Comparison of ENCODE assay signal across 18 cellular contexts in the genomic region with DNA sequence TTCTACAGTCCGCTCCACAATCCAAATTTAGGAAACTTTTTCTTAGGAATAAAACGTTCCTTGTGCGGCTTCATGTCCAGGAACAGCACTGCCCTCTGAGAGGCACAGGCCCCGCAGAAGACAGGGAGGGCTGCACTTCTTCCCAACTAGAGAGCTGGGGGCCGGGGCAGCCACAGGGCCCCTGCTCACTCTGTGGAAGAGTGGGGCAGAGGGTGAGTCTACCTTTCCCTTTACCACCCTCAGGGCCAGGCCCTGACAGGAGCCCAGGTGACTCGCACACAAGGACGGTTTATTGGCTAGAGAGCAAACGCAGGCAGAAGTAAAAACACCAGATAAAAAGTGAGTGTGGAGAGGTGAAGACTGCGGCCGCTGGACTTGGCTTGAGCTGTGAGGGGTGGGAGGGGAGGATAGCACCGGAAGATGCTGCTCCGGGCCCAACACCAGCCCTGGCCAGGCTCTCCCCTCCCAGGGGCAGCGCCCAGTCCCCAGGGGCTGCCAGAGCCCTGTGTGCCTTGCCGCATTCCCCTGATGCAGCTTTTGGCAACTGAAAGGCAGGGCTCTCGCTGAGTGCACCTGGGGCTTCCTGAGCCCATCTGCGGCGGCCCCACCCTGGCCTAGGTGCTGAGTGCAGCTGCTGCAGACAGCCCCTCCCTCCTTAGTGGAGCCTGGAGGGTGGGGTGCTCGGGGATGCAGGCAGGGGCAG. TPM values are rescaled to one million over a fixed set of nuclear protein-coding genes. Genes with fewer than 3 reads are reported as not detected.
DNase-seq lines count a peak whose midpoint lies in the region; ATAC-seq and TF ChIP-seq lines count a peak whose summit lies in the region.
"Had no signal": no experiment of that assay in that cellular context is flagged by ENCODE, and none has a peak within 500 bp of the region (broad histone marks: within the 10 kb centered on the region; RNA-seq: fewer than 3 reads in every experiment).

No MANE protein-coding gene starts in this region.

- intact Hi-C loops in dorsolateral prefrontal cortex (cut with DNase I), result no loop called here
- intact Hi-C loops in psoas muscle (cut with DNase I), result no loop called here
- intact Hi-C loops in activated CD8-positive, alpha-beta T cell treated with anti-CD3 and anti-CD28 coated beads for 36 hours (cut with micrococcal nuclease), result no loop called here

- no peak for ATAC-seq in psoas muscle
- no peak for ATAC-seq in GM18907 (IDR thresholded peaks at IDR 0.05; ENCODE audit: unreplicated experiment)
- no peak for ATAC-seq in activated CD8-positive, alpha-beta T cell treated with anti-CD3 and anti-CD28 coated beads for 36 hours
- ATAC-seq in HG02759 (IDR thresholded peaks at IDR 0.05; ENCODE audit: unreplicated experiment), result no peak

- TF ChIP-seq CTCF in GM13976 (IDR thresholded peaks at IDR 0.05; ENCODE audit: borderline replicate concordance, control extremely low read depth, extremely low read depth, insufficient read depth, missing control alignments), result no peak
- TF ChIP-seq CTCF in dorsolateral prefrontal cortex (IDR thresholded peaks at IDR 0.05 in 54 of 56, conservative IDR thresholded peaks at IDR 0.05 in 2 of 56; ENCODE audit: low read depth in 1 of 56, partially characterized antibody in 56 of 56), result no peak
- TF ChIP-seq CTCF in psoas muscle (IDR thresholded peaks at IDR 0.05), result no peak
- no peak for TF ChIP-seq CTCF in activated CD8-positive, alpha-beta T cell treated with anti-CD3 and anti-CD28 coated beads for 36 hours (IDR thresholded peaks at IDR 0.05)

- H3K4me1 ChIP-seq in psoas muscle, result peaks cover 15% of the 10 kb centered on the region
- H3K4me1 ChIP-seq: HAP-1 had no signal

- H3K4me3 ChIP-seq in dorsolateral prefrontal cortex, result no peak overlapping the region
- H3K4me3 ChIP-seq in psoas muscle, result no peak overlapping the region
- H3K4me3 ChIP-seq: HAP-1 had no signal

- H3K36me3 Mint-ChIP-seq in activated CD8-positive, alpha-beta T cell treated with anti-CD3 and anti-CD28 coated beads for 36 hours (ENCODE audit: low read depth), result peaks cover 23% of the 10 kb centered on the region

- in situ Hi-C loops in GM13976 (cut with MboI; ENCODE audit: low sequenced_read_pairs, unreplicated experiment), result no loop called here

- POLR2A ChIA-PET in activated CD8-positive, alpha-beta T cell treated with anti-CD3 and anti-CD28 coated beads for 36 hours (lab: Charles Lee), result interaction anchor here (0.6 to 1.4 kb wide), 5 partner anchors 9 to 47 kb away, joined by 3 to 4 read pairs (median 3); no protein-coding TSS in a partner anchor

- no peak overlapping the region for H3K27ac Mint-ChIP-seq in activated CD8-positive, alpha-beta T cell treated with anti-CD3 and anti-CD28 coated beads for 36 hours
- H3K27ac Mint-ChIP-seq: activated T-helper 1 cell treated with anti-CD3 and anti-CD28 coated beads, Interleukin-12 subunit alpha, Interleukin-12 subunit beta, Interleukin-2, Interleukin-4 antibody, amounts not matched to agents 30 ng/mL and 10 ng/mL and 1 ng/mL, durations not matched to agents 14 hours and 24 hours and 36 hours had no signal

- CTCF ChIA-PET in activated CD8-positive, alpha-beta T cell treated with anti-CD3 and anti-CD28 coated beads for 36 hours (lab: Charles Lee), result interaction anchor here (0.8 to 1.4 kb wide), 6 partner anchors 8 to 73 kb away, joined by 3 to 4 read pairs (median 3); a partner anchor contains a TSS

- no peaks in the 10 kb centered on the region for H3K9me3 Mint-ChIP-seq in activated CD8-positive, alpha-beta T cell treated with anti-CD3 and anti-CD28 coated beads for 36 hours
- H3K9me3 Mint-ChIP-seq: activated T-helper 1 cell treated with anti-CD3 and anti-CD28 coated beads, Interleukin-12 subunit alpha, Interleukin-12 subunit beta, Interleukin-2, Interleukin-4 antibody, amounts not matched to agents 30 ng/mL and 10 ng/mL and 1 ng/mL, durations not matched to agents 14 hours and 24 hours and 36 hours; T-cell had no signal

- H3K27me3 Mint-ChIP-seq in activated CD8-positive, alpha-beta T cell treated with anti-CD3 and anti-CD28 coated beads for 36 hours, result no peaks in the 10 kb centered on the region
- H3K27me3 Mint-ChIP-seq: T-cell had no signal

- H3K27me3 ChIP-seq in dorsolateral prefrontal cortex, result no peaks in the 10 kb centered on the region
- no peaks in the 10 kb centered on the region for H3K27me3 ChIP-seq in psoas muscle (ENCODE audit: insufficient read depth in 3 of 3, low read length in 2 of 3)

- peaks cover 3 to 90% of the 10 kb centered on the region in 2 donors for H3K36me3 ChIP-seq in psoas muscle (ENCODE audit: insufficient read depth in 1 of 2, low read depth in 1 of 2)

- 76 to 77% (median 77%) methylated on average over 18 of the region's 18 CpGs for WGBS in psoas muscle, 3 donors

- no peaks in the 10 kb centered on the region for H3K9me3 ChIP-seq in psoas muscle
- H3K9me3 ChIP-seq: HAP-1 had no signal

- H3K4me3 Mint-ChIP-seq in activated CD8-positive, alpha-beta T cell treated with anti-CD3 and anti-CD28 coated beads for 36 hours, result no peak overlapping the region
- H3K4me3 Mint-ChIP-seq: activated T-helper 1 cell treated with anti-CD3 and anti-CD28 coated beads, Interleukin-12 subunit alpha, Interleukin-12 subunit beta, Interleukin-2, Interleukin-4 antibody, amounts not matched to agents 30 ng/mL and 10 ng/mL and 1 ng/mL, durations not matched to agents 14 hours and 24 hours and 36 hours; T-cell had no signal

- peak overlapping the region in 56 of 59 donors; percentile 5 to 91 (median 85) for H3K27ac ChIP-seq in dorsolateral prefrontal cortex
- peak overlapping the region; percentile 71 for H3K27ac ChIP-seq in psoas muscle
- H3K27ac ChIP-seq: C4-2B, HL-60 had no signal

- no peaks in the 10 kb centered on the region for H3K4me1 Mint-ChIP-seq in activated CD8-positive, alpha-beta T cell treated with anti-CD3 and anti-CD28 coated beads for 36 hours (ENCODE audit: low read depth)
- H3K4me1 Mint-ChIP-seq: T-cell had no signal

- DNase-seq in GM13976 (ENCODE audit: low spot score) (peak; percentile 32), NCI-H2171 treated with DMSO at 0.1 percent for 48 hours (lab: John Stamatoyannopoulos, UW) (peak; percentile 74), dorsolateral prefrontal cortex (no peak), psoas muscle (peak in 1 of 2 donors; percentile 42), NCI-H1417 treated with DMSO at 0.1 percent for 48 hours (lab: John Stamatoyannopoulos, UW) (no peak)
- DNase-seq in activated CD8-positive, alpha-beta T cell treated with anti-CD3 and anti-CD28 coated beads for 36 hours, result no peak
- DNase-seq: activated CD4-positive, alpha-beta T cell treated with anti-CD3 and anti-CD28 coated beads for 1 hour; effector memory CD4-positive, alpha-beta T cell; kidney glomerular epithelial cell; stimulated activated CD4-positive, alpha-beta T cell treated with anti-CD3 and anti-CD28 coated beads, Interleukin-1b, Interleukin-23, amount 100 ng/mL, for 48 hours; stimulated activated naive CD4-positive, alpha-beta T cell; T-cell had no signal

RNA-seq across cellular contexts. Expression of a gene that starts 20.2 kb away (rescaled TPM):
- total RNA-seq in dorsolateral prefrontal cortex (100 to 1,000 TPM; 128 to 337 (median 194) TPM), psoas muscle (10 to 100 TPM; 33.8 to 56.8 (median 45.1) TPM)
- 10 to 100 TPM; 22.2 to 33.5 (median 28.0) TPM for polyA plus RNA-seq in psoas muscle
- total RNA-seq in activated CD8-positive, alpha-beta T cell treated with anti-CD3 and anti-CD28 coated beads for 36 hours, result 10 to 100 TPM; 49.3 to 50.8 TPM

RNA-seq across cellular contexts. Expression of a gene that starts 28.5 kb away (rescaled TPM):
- total RNA-seq in dorsolateral prefrontal cortex (10 to 100 TPM; 33.8 to 76.4 (median 47.9) TPM), psoas muscle (10 to 100 TPM in 3 of 4 donors, 1 to 10 TPM in 1; 8.4 to 17.8 (median 14.8) TPM)
- 10 to 100 TPM; 12.7 to 18.1 (median 13.7) TPM for polyA plus RNA-seq in psoas muscle
- 10 to 100 TPM; 34.6 to 35.8 TPM for total RNA-seq in activated CD8-positive, alpha-beta T cell treated with anti-CD3 and anti-CD28 coated beads for 36 hours

Comparison
In these comparisons a context has a peak if more than half of its experiments do, and no peak if none do; other contexts are left out.
1. DNase-seq: peak in GM13976 (single experiment) and NCI-H2171 treated with DMSO at 0.1 percent for 48 hours (single experiment); none in dorsolateral prefrontal cortex (0 of 10), NCI-H1417 treated with DMSO at 0.1 percent for 48 hours (single experiment) and activated CD8-positive, alpha-beta T cell treated with anti-CD3 and anti-CD28 coated beads for 36 hours (single experiment).